Comparison of ENCODE assay signal across 35 cellular contexts in genomic region chrX:132336172-132336571, GRCh38.
"Had no signal": no experiment of that assay in that cellular context is flagged by ENCODE, and none has a peak within 500 bp of the region (broad histone marks: within the 10 kb centered on the region; RNA-seq: fewer than 3 reads in every experiment).

No MANE protein-coding gene starts in this region.

- H3K9me3 ChIP-seq: MG63 had no signal

- H3K4me3 ChIP-seq: MG63 had no signal

- DNase-seq: Karpas-422, Kasumi-1, MG63, MM.1S, MV-4-11, NCI-H1048, NCI-H1092, NCI-H1092 treated with DMSO at 0.1 percent for 48 hours, NCI-H1105, NCI-H1105 treated with DMSO at 0.1 percent for 48 hours, NCI-H1417, NCI-H1417 treated with DMSO at 0.1 percent for 48 hours, NCI-H1436, NCI-H1436 treated with DMSO at 0.1 percent for 48 hours, NCI-H146, NCI-H1694, NCI-H1694 treated with DMSO at 0.1 percent for 48 hours, NCI-H187, NCI-H187 treated with DMSO at 0.1 percent for 48 hours, NCI-H1930, NCI-H2029, NCI-H2029 treated with DMSO at 0.1 percent for 48 hours, NCI-H2081, NCI-H2081 treated with DMSO at 0.1 percent for 48 hours, NCI-H2107, NCI-H2171, NCI-H2171 treated with DMSO at 0.1 percent for 48 hours, NCI-H2227 treated with DMSO at 0.1 percent for 48 hours, NCI-H226, NCI-H345, NCI-H446, NCI-H446 treated with DMSO at 0.1 percent for 48 hours, NCI-H510A, NCI-H510A treated with DMSO at 0.1 percent for 48 hours, NCI-H524 had no signal

- H3K27me3 ChIP-seq: MG63 had no signal

- H3K36me3 ChIP-seq: MG63 had no signal
